In the genomic region with DNA sequence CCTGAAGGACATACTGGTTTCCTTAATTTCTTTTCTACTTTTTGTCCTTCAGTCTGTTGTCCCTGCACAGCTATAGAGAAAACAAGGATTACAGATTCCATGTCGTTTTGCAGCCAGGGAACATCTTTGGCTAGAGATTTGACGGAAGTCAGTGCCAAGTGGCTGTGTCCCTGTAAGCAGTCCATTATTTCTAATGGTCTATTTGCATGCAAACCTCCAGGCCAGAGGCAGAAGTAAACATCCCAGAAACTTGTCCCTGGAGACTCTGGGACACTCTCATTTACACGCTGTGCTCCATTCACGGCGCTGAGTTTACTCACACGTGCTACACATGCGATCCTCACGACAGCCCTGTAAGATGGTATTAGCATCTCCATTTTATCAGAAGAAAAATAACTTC, we compare ENCODE assay signal across 33 cellular contexts.
"Had no signal": no experiment of that assay in that cellular context is flagged by ENCODE, and none has a peak within 500 bp of the region (broad histone marks: within the 10 kb centered on the region; RNA-seq: fewer than 3 reads in every experiment).

No MANE protein-coding gene starts in this region.

- H3K27me3 Mint-ChIP-seq: activated CD4-positive, alpha-beta memory T cell treated with anti-CD3 and anti-CD28 coated beads, Interleukin-2, amount 10 ng/mL, durations not matched to agents 7 days and 5 days; activated CD8-positive, alpha-beta memory T cell treated with anti-CD3 and anti-CD28 coated beads, Interleukin-2, amount 10 ng/mL, durations not matched to agents 7 days and 5 days; activated naive CD4-positive, alpha-beta T cell treated with anti-CD3 and anti-CD28 coated beads, Interleukin-2, amount 10 ng/mL, durations not matched to agents 7 days and 5 days; activated naive CD8-positive, alpha-beta T cell; activated naive CD8-positive, alpha-beta T cell treated with anti-CD3 and anti-CD28 coated beads, Interleukin-2, amount 50 U/mL, for 24 hours had no signal

- H3K27me3 ChIP-seq: MG63, SJCRH30 had no signal

- H3K9me3 Mint-ChIP-seq: activated naive CD4-positive, alpha-beta T cell treated with anti-CD3 and anti-CD28 coated beads, Interleukin-2, amount 10 ng/mL, durations not matched to agents 7 days and 5 days; activated naive CD8-positive, alpha-beta T cell treated with anti-CD3 and anti-CD28 coated beads, Interleukin-2, amount 50 U/mL, for 24 hours; brain had no signal

- H3K36me3 Mint-ChIP-seq: activated CD8-positive, alpha-beta memory T cell treated with anti-CD3 and anti-CD28 coated beads, Interleukin-2, amount 10 ng/mL, durations not matched to agents 7 days and 5 days; activated naive CD4-positive, alpha-beta T cell treated with anti-CD3 and anti-CD28 coated beads, Interleukin-2, amount 10 ng/mL, durations not matched to agents 7 days and 5 days; brain had no signal

- H3K4me3 Mint-ChIP-seq: activated CD4-positive, alpha-beta memory T cell treated with anti-CD3 and anti-CD28 coated beads, Interleukin-2, amount 10 ng/mL, durations not matched to agents 7 days and 5 days; activated CD8-positive, alpha-beta memory T cell treated with anti-CD3 and anti-CD28 coated beads, Interleukin-2, amount 10 ng/mL, durations not matched to agents 7 days and 5 days; activated naive CD4-positive, alpha-beta T cell treated with anti-CD3 and anti-CD28 coated beads, Interleukin-2, amount 10 ng/mL, durations not matched to agents 7 days and 5 days; activated naive CD8-positive, alpha-beta T cell; activated naive CD8-positive, alpha-beta T cell treated with anti-CD3 and anti-CD28 coated beads, Interleukin-2, amount 50 U/mL, for 24 hours; brain had no signal

- H3K36me3 ChIP-seq: MG63, SJCRH30, WERI-Rb-1 had no signal

- H3K4me1 Mint-ChIP-seq: activated CD4-positive, alpha-beta memory T cell treated with anti-CD3 and anti-CD28 coated beads, Interleukin-2, amount 10 ng/mL, durations not matched to agents 7 days and 5 days; activated CD8-positive, alpha-beta memory T cell treated with anti-CD3 and anti-CD28 coated beads, Interleukin-2, amount 10 ng/mL, durations not matched to agents 7 days and 5 days; activated naive CD4-positive, alpha-beta T cell treated with anti-CD3 and anti-CD28 coated beads, Interleukin-2, amount 10 ng/mL, durations not matched to agents 7 days and 5 days; activated naive CD8-positive, alpha-beta T cell treated with anti-CD3 and anti-CD28 coated beads, Interleukin-2, amount 50 U/mL, for 24 hours had no signal

- H3K9me3 ChIP-seq: MG63, SJCRH30 had no signal

- H3K4me3 ChIP-seq: MG63, PC-9, SJCRH30, SK-N-MC had no signal

- DNase-seq: activated CD4-positive, alpha-beta memory T cell treated with anti-CD3 and anti-CD28 coated beads, Interleukin-2, amount 10 ng/mL, durations not matched to agents 7 days and 5 days; activated CD4-positive, alpha-beta T cell treated with anti-CD3 and anti-CD28 coated beads for 1 hour; activated CD4-positive, alpha-beta T cell treated with anti-CD3 and anti-CD28 coated beads for 48 hours; activated CD4-positive, CD25-positive, alpha-beta regulatory T cell; activated CD8-positive, alpha-beta memory T cell treated with anti-CD3 and anti-CD28 coated beads for 24 hours; activated CD8-positive, alpha-beta memory T cell treated with anti-CD3 and anti-CD28 coated beads, Interleukin-2, amount 10 ng/mL, durations not matched to agents 7 days and 5 days; activated CD8-positive, alpha-beta memory T cell treated with anti-CD3 and anti-CD28 coated beads, Interleukin-2, amount 50 U/mL, for 48 hours; activated effector memory CD4-positive, alpha-beta T cell treated with Interleukin-2 at 50 U/mL for 16 hours; activated naive CD4-positive, alpha-beta T cell treated with anti-CD3 and anti-CD28 coated beads, Interleukin-2, amount 10 ng/mL, durations not matched to agents 7 days and 5 days; activated naive CD8-positive, alpha-beta T cell treated with anti-CD3 and anti-CD28 coated beads, Interleukin-2, amount 50 U/mL, for 24 hours; activated T-cell treated with anti-CD3 and anti-CD28 coated beads, Interleukin-2, amount 50 U/mL, for 48 hours; anterior cingulate cortex; central memory CD4-positive, alpha-beta T cell; Kasumi-1; KG1; MG63; NCI-H1048; NCI-H1105 treated with DMSO at 0.1 percent for 48 hours; NCI-H1436; NCI-H1694; NCI-H226; NCI-H446 treated with DMSO at 0.1 percent for 48 hours; NCI-H82; NK-92 treated with Interleukin-12 subunit alpha and Interleukin-12 subunit beta, amount 100 ng/mL, for 24 hours; PC-9; SHP77; SJCRH30; T1000; WERI-Rb-1 had no signal

- H3K27ac Mint-ChIP-seq: activated CD4-positive, alpha-beta memory T cell treated with anti-CD3 and anti-CD28 coated beads, Interleukin-2, amount 10 ng/mL, durations not matched to agents 7 days and 5 days; activated CD8-positive, alpha-beta memory T cell treated with anti-CD3 and anti-CD28 coated beads, Interleukin-2, amount 10 ng/mL, durations not matched to agents 7 days and 5 days; activated naive CD4-positive, alpha-beta T cell treated with anti-CD3 and anti-CD28 coated beads, Interleukin-2, amount 10 ng/mL, durations not matched to agents 7 days and 5 days; activated naive CD8-positive, alpha-beta T cell; activated naive CD8-positive, alpha-beta T cell treated with anti-CD3 and anti-CD28 coated beads, Interleukin-2, amount 50 U/mL, for 24 hours had no signal

- H3K27ac ChIP-seq: PC-9, RWPE1, SJCRH30, SK-N-MC, WERI-Rb-1 had no signal

- H3K4me2 ChIP-seq: PC-9 had no signal

- ATAC-seq: activated CD8-positive, alpha-beta memory T cell treated with anti-CD3 and anti-CD28 coated beads, Interleukin-2, amount 10 ng/mL, durations not matched to agents 7 days and 5 days; activated naive CD8-positive, alpha-beta T cell treated with anti-CD3 and anti-CD28 coated beads, Interleukin-2, amount 50 U/mL, for 24 hours had no signal

- H2AFZ ChIP-seq: PC-9 had no signal

- H3K4me1 ChIP-seq: SJCRH30 had no signal
